Comparison of ENCODE assay signal across 2 cellular contexts in the genomic region with DNA sequence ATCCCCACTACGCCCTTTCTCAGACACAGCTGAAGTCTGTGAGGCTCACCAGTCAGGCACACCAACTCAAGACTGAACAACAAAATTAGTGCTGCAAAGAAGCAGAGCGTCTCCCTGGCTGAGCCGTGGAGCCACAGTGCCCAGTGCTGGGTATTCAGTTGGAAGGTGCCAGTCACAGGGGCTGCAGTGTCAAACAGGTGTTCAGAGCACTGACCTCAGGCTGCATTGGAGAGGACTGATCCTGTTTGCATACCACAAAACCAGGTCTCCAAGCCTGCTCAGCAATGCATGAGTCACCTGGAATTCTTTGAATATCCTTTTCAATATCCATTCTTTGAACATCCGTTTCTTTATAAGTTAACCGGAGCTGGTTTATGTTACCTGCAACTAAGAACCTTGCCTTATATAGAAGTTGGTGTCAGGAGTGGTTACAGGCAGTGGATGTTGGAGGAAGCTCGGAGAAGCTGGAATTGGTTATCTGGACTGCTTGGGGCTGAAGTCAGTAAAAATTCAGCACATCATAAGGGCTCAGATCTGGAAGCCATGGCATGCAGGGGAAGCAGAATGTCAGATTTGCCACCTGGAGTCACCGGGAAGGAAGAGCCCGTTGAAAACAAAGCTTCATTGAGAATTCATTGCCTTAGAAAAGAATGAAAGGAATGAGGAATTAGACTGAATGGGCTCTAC.
TF ChIP-seq lines count a peak whose summit lies in the region.

No MANE protein-coding gene starts in this region.

TF ChIP-seq in Ishikawa, 13 proteins besides CTCF, POLR2A, EP300 and RAD21:
- TF ChIP-seq ZBTB7A (IDR thresholded peaks at IDR 0.05; ENCODE audit: low read depth) (0 out of 2 replicates have a peak, but pooled peaks have one; percentile 67), CEBPB (IDR thresholded peaks at IDR 0.05) (peak; percentile 56), MAX (IDR thresholded peaks at IDR 0.05) (no peak; the same call in 1 of the 2 replicates), CREB1 (IDR thresholded peaks at IDR 0.05; ENCODE audit: low read depth) (no peak), TAF1 (IDR thresholded peaks at IDR 0.05; ENCODE audit: low read depth) (no peak), USF1 (IDR thresholded peaks at IDR 0.05) (no peak), FOXM1 (IDR thresholded peaks at IDR 0.05; ENCODE audit: borderline replicate concordance, low read depth) (peak; percentile 94), TCF12 (IDR thresholded peaks at IDR 0.05; ENCODE audit: low read depth) (peak; percentile 97), EGR1 (IDR thresholded peaks at IDR 0.05) (no peak), NFIC (IDR thresholded peaks at IDR 0.05) (peak; percentile 69), YY1 (IDR thresholded peaks at IDR 0.05; ENCODE audit: low read depth) (peak; percentile 14; the same call in 1 of the 2 replicates), TEAD4 (IDR thresholded peaks at IDR 0.05) (peak; percentile 99)
- TF ChIP-seq, protein P1, sequence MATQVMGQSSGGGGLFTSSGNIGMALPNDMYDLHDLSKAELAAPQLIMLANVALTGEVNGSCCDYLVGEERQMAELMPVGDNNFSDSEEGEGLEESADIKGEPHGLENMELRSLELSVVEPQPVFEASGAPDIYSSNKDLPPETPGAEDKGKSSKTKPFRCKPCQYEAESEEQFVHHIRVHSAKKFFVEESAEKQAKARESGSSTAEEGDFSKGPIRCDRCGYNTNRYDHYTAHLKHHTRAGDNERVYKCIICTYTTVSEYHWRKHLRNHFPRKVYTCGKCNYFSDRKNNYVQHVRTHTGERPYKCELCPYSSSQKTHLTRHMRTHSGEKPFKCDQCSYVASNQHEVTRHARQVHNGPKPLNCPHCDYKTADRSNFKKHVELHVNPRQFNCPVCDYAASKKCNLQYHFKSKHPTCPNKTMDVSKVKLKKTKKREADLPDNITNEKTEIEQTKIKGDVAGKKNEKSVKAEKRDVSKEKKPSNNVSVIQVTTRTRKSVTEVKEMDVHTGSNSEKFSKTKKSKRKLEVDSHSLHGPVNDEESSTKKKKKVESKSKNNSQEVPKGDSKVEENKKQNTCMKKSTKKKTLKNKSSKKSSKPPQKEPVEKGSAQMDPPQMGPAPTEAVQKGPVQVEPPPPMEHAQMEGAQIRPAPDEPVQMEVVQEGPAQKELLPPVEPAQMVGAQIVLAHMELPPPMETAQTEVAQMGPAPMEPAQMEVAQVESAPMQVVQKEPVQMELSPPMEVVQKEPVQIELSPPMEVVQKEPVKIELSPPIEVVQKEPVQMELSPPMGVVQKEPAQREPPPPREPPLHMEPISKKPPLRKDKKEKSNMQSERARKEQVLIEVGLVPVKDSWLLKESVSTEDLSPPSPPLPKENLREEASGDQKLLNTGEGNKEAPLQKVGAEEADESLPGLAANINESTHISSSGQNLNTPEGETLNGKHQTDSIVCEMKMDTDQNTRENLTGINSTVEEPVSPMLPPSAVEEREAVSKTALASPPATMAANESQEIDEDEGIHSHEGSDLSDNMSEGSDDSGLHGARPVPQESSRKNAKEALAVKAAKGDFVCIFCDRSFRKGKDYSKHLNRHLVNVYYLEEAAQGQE (IDR thresholded peaks at IDR 0.05; ENCODE audit: low read depth), result no peak

TF ChIP-seq in H1, 55 proteins besides CTCF, POLR2A, EP300 and RAD21 (continues in another document):
- TF ChIP-seq, protein P2, sequence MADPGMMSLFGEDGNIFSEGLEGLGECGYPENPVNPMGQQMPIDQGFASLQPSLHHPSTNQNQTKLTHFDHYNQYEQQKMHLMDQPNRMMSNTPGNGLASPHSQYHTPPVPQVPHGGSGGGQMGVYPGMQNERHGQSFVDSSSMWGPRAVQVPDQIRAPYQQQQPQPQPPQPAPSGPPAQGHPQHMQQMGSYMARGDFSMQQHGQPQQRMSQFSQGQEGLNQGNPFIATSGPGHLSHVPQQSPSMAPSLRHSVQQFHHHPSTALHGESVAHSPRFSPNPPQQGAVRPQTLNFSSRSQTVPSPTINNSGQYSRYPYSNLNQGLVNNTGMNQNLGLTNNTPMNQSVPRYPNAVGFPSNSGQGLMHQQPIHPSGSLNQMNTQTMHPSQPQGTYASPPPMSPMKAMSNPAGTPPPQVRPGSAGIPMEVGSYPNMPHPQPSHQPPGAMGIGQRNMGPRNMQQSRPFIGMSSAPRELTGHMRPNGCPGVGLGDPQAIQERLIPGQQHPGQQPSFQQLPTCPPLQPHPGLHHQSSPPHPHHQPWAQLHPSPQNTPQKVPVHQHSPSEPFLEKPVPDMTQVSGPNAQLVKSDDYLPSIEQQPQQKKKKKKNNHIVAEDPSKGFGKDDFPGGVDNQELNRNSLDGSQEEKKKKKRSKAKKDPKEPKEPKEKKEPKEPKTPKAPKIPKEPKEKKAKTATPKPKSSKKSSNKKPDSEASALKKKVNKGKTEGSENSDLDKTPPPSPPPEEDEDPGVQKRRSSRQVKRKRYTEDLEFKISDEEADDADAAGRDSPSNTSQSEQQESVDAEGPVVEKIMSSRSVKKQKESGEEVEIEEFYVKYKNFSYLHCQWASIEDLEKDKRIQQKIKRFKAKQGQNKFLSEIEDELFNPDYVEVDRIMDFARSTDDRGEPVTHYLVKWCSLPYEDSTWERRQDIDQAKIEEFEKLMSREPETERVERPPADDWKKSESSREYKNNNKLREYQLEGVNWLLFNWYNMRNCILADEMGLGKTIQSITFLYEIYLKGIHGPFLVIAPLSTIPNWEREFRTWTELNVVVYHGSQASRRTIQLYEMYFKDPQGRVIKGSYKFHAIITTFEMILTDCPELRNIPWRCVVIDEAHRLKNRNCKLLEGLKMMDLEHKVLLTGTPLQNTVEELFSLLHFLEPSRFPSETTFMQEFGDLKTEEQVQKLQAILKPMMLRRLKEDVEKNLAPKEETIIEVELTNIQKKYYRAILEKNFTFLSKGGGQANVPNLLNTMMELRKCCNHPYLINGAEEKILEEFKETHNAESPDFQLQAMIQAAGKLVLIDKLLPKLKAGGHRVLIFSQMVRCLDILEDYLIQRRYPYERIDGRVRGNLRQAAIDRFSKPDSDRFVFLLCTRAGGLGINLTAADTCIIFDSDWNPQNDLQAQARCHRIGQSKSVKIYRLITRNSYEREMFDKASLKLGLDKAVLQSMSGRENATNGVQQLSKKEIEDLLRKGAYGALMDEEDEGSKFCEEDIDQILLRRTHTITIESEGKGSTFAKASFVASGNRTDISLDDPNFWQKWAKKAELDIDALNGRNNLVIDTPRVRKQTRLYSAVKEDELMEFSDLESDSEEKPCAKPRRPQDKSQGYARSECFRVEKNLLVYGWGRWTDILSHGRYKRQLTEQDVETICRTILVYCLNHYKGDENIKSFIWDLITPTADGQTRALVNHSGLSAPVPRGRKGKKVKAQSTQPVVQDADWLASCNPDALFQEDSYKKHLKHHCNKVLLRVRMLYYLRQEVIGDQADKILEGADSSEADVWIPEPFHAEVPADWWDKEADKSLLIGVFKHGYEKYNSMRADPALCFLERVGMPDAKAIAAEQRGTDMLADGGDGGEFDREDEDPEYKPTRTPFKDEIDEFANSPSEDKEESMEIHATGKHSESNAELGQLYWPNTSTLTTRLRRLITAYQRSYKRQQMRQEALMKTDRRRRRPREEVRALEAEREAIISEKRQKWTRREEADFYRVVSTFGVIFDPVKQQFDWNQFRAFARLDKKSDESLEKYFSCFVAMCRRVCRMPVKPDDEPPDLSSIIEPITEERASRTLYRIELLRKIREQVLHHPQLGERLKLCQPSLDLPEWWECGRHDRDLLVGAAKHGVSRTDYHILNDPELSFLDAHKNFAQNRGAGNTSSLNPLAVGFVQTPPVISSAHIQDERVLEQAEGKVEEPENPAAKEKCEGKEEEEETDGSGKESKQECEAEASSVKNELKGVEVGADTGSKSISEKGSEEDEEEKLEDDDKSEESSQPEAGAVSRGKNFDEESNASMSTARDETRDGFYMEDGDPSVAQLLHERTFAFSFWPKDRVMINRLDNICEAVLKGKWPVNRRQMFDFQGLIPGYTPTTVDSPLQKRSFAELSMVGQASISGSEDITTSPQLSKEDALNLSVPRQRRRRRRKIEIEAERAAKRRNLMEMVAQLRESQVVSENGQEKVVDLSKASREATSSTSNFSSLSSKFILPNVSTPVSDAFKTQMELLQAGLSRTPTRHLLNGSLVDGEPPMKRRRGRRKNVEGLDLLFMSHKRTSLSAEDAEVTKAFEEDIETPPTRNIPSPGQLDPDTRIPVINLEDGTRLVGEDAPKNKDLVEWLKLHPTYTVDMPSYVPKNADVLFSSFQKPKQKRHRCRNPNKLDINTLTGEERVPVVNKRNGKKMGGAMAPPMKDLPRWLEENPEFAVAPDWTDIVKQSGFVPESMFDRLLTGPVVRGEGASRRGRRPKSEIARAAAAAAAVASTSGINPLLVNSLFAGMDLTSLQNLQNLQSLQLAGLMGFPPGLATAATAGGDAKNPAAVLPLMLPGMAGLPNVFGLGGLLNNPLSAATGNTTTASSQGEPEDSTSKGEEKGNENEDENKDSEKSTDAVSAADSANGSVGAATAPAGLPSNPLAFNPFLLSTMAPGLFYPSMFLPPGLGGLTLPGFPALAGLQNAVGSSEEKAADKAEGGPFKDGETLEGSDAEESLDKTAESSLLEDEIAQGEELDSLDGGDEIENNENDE (IDR thresholded peaks at IDR 0.05; ENCODE audit: insufficient replicate concordance, low read length), result no peak
- TF ChIP-seq YY1 (IDR thresholded peaks at IDR 0.05; ENCODE audit: low read depth, low read length), result peak; percentile 9; the same call in 1 of the 2 replicates
- peak; percentile 21; the same call in 1 of the 2 replicates for TF ChIP-seq SP1 (IDR thresholded peaks at IDR 0.05; ENCODE audit: low read depth, low read length)
- TF ChIP-seq SUZ12 (IDR thresholded peaks at IDR 0.05; ENCODE audit: low read length), result no peak
- TF ChIP-seq SP4 (IDR thresholded peaks at IDR 0.05; ENCODE audit: low read length), result no peak
- TF ChIP-seq KDM4A (IDR thresholded peaks at IDR 0.05; ENCODE audit: low read depth, low read length, severe bottlenecking), result no peak
- no peak for TF ChIP-seq CBX5 (IDR thresholded peaks at IDR 0.05; ENCODE audit: low read depth, low read length)
- no peak for TF ChIP-seq SP2 (IDR thresholded peaks at IDR 0.05; ENCODE audit: low read length)
- no peak for TF ChIP-seq ASH2L (IDR thresholded peaks at IDR 0.05; ENCODE audit: low read length)
- no peak for TF ChIP-seq EGR1 (IDR thresholded peaks at IDR 0.05; ENCODE audit: borderline replicate concordance, low read depth, low read length)
- TF ChIP-seq, protein P3, sequence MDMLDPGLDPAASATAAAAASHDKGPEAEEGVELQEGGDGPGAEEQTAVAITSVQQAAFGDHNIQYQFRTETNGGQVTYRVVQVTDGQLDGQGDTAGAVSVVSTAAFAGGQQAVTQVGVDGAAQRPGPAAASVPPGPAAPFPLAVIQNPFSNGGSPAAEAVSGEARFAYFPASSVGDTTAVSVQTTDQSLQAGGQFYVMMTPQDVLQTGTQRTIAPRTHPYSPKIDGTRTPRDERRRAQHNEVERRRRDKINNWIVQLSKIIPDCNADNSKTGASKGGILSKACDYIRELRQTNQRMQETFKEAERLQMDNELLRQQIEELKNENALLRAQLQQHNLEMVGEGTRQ (IDR thresholded peaks at IDR 0.05; ENCODE audit: low read length), result no peak
- no peak for TF ChIP-seq EZH2 (IDR thresholded peaks at IDR 0.05; ENCODE audit: low read depth, low read length, severe bottlenecking)
- no peak for TF ChIP-seq PHF8 (conservative IDR thresholded peaks at IDR 0.05; ENCODE audit: low read depth, low read length)
- TF ChIP-seq, protein P4, sequence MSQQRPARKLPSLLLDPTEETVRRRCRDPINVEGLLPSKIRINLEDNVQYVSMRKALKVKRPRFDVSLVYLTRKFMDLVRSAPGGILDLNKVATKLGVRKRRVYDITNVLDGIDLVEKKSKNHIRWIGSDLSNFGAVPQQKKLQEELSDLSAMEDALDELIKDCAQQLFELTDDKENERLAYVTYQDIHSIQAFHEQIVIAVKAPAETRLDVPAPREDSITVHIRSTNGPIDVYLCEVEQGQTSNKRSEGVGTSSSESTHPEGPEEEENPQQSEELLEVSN (IDR thresholded peaks at IDR 0.05), result no peak
- TF ChIP-seq BCL11A (IDR thresholded peaks at IDR 0.05; ENCODE audit: low read depth in 2 of 2, low read length in 2 of 2), result no peak
- TF ChIP-seq TAF7 (optimal IDR thresholded peaks at IDR 0.05; ENCODE audit: borderline replicate concordance, low read depth, low read length), result peak; percentile 42
- TF ChIP-seq RFX5 (IDR thresholded peaks at IDR 0.05; ENCODE audit: borderline replicate concordance, low read depth, low read length), result no peak
- no peak for TF ChIP-seq KDM1A (IDR thresholded peaks at IDR 0.05; ENCODE audit: borderline replicate concordance, low read length)
- TF ChIP-seq SRF (IDR thresholded peaks at IDR 0.05; ENCODE audit: low read depth, low read length), result peak; percentile 80
- no peak for TF ChIP-seq CBX8 (IDR thresholded peaks at IDR 0.05; ENCODE audit: borderline replicate concordance, low read depth, low read length)
- TF ChIP-seq ATF3 (IDR thresholded peaks at IDR 0.05; ENCODE audit: insufficient read depth, low read depth, low read length), result no peak
- peak; percentile 69; the same call in 1 of the 2 replicates for TF ChIP-seq TAF1 (IDR thresholded peaks at IDR 0.05; ENCODE audit: low read depth, low read length)
- no peak for TF ChIP-seq NRF1 (IDR thresholded peaks at IDR 0.05; ENCODE audit: low read depth, low read length)
- TF ChIP-seq BACH1 (IDR thresholded peaks at IDR 0.05; ENCODE audit: low read length), result no peak
- peak in 1 of 2 experiments; percentile 50; a peak in 1 of 4 replicates for TF ChIP-seq SIN3A (conservative IDR thresholded peaks at IDR 0.05 in 1 of 2, IDR thresholded peaks at IDR 0.05 in 1 of 2; ENCODE audit: low read depth in 1 of 2, low read length in 2 of 2)
- no peak for TF ChIP-seq CEBPB (IDR thresholded peaks at IDR 0.05; ENCODE audit: low read depth, low read length)
- TF ChIP-seq, protein P5, sequence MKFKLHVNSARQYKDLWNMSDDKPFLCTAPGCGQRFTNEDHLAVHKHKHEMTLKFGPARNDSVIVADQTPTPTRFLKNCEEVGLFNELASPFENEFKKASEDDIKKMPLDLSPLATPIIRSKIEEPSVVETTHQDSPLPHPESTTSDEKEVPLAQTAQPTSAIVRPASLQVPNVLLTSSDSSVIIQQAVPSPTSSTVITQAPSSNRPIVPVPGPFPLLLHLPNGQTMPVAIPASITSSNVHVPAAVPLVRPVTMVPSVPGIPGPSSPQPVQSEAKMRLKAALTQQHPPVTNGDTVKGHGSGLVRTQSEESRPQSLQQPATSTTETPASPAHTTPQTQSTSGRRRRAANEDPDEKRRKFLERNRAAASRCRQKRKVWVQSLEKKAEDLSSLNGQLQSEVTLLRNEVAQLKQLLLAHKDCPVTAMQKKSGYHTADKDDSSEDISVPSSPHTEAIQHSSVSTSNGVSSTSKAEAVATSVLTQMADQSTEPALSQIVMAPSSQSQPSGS (IDR thresholded peaks at IDR 0.05; ENCODE audit: low read length), result no peak; the same call in 1 of the 2 replicates
- peak; percentile 79; the same call in 1 of the 2 replicates for TF ChIP-seq TCF12 (IDR thresholded peaks at IDR 0.05; ENCODE audit: low read depth, low read length)
- no peak for TF ChIP-seq HDAC2 (IDR thresholded peaks at IDR 0.05; ENCODE audit: borderline replicate concordance in 1 of 2, low read depth in 2 of 2, low read length in 2 of 2)
- no peak; the same call in 1 of the 2 replicates for TF ChIP-seq CHD2 (IDR thresholded peaks at IDR 0.05; ENCODE audit: low read length)
- TF ChIP-seq NANOG (IDR thresholded peaks at IDR 0.05; ENCODE audit: insufficient read depth, low read depth, low read length, poor library complexity, severe bottlenecking), result peak; percentile 61
- TF ChIP-seq CTBP2 (IDR thresholded peaks at IDR 0.05; ENCODE audit: borderline replicate concordance, insufficient read depth, insufficient read length, low read length), result no peak
- no peak for TF ChIP-seq FOSL1 (IDR thresholded peaks at IDR 0.05; ENCODE audit: insufficient read depth, low read depth, low read length)
- no peak for TF ChIP-seq SIRT6 (IDR thresholded peaks at IDR 0.05; ENCODE audit: low read length)
- no peak for TF ChIP-seq RBBP5 (IDR thresholded peaks at IDR 0.05; ENCODE audit: borderline replicate concordance, low read depth, low read length)
- peak; percentile 72 for TF ChIP-seq TEAD4 (IDR thresholded peaks at IDR 0.05; ENCODE audit: low read depth, low read length)
- no peak for TF ChIP-seq CHD1 (IDR thresholded peaks at IDR 0.05; ENCODE audit: low read depth, low read length)
